Comparison of ENCODE assay signal across 8 cellular contexts in genomic region chr1:30051777-30052176, GRCh38.
"Had no signal": no experiment of that assay in that cellular context is flagged by ENCODE, and none has a peak within 500 bp of the region (broad histone marks: within the 10 kb centered on the region; RNA-seq: fewer than 3 reads in every experiment).

No MANE protein-coding gene starts in this region.

- DNase-seq: H9, HCEC 1CT, HFFc6, KBM-7 had no signal

- H3K4me1 Mint-ChIP-seq: IgD-negative memory B cell had no signal

- H3K36me3 Mint-ChIP-seq: IgD-negative memory B cell had no signal

- H3K27ac ChIP-seq: HL-60 had no signal

- ATAC-seq: GM23338, HepG2 had no signal

- H3K4me3 Mint-ChIP-seq: GM23338, H9, HFFc6, IgD-negative memory B cell had no signal

- H3K9me3 Mint-ChIP-seq: GM23338, H9, HFFc6 had no signal

- H3K4me3 ChIP-seq: GM23338 had no signal

- H3K27ac Mint-ChIP-seq: GM23338, H9, HFFc6 had no signal
